ENCODE assay signal across 22 cellular contexts in the genomic region with DNA sequence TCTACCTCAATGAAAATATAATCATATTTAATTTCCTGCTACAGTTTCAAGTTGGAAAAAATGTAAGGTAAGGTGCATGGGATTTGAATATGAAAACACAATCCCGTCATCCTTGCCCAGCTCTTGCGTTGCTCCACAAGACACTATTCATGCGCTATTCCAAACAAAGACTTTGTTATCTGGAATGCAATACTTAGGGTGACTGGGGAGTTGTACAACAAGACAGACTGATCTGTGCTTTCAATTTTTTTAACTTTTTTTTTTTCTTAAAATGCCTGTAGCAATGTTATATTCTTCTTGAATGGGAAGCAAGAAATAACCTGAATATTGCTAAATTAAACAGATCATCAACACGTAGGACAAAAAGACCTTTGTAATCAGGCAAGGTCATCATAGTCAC.
"Had no signal": no experiment of that assay in that cellular context is flagged by ENCODE, and none has a peak within 500 bp of the region (broad histone marks: within the 10 kb centered on the region; RNA-seq: fewer than 3 reads in every experiment).

No MANE protein-coding gene starts in this region.

- H3K4me1 ChIP-seq: sigmoid colon, transverse colon had no signal

- H3K9me3 ChIP-seq: gastrocnemius medialis, left ventricle myocardium inferior, lower lobe of right lung, neutrophil, sigmoid colon, thoracic aorta, transverse colon had no signal

- H3K36me3 ChIP-seq: gastrocnemius medialis, left ventricle myocardium inferior, lower lobe of right lung, neutrophil, sigmoid colon, thoracic aorta, transverse colon had no signal

- DNase-seq: cortex of kidney; dorsolateral prefrontal cortex; effector memory CD4-positive, alpha-beta T cell; gastrocnemius medialis; glutamatergic neuron; left ventricle myocardium inferior; lower lobe of right lung; mesenchymal stem cell; naive B cell; retina; sigmoid colon; stimulated activated CD4-positive, alpha-beta T cell treated with anti-CD3 and anti-CD28 coated beads, Interleukin-2, amount 100 ng/mL, for 24 hours; stimulated activated CD4-positive, alpha-beta T cell treated with anti-CD3 and anti-CD28 coated beads, Interleukin-4, amount 100 ng/mL, for 4 hours; stimulated activated naive B cell treated with anti-CD40 and anti-IgM and Interleukin-4, amounts not matched to agents 10 μg/mL and 1 μg/mL and 100 μg/mL, for 72 hours; stimulated activated naive CD8-positive, alpha-beta T cell treated with anti-CD3 and anti-CD28 coated beads, Interleukin-15, amount 100 ng/mL, for 72 hours; transverse colon had no signal

- H3K4me3 ChIP-seq: dorsolateral prefrontal cortex, gastrocnemius medialis, left ventricle myocardium inferior, lower lobe of right lung, sigmoid colon, skin epidermis, thoracic aorta, transverse colon had no signal

- ATAC-seq: esophagus mucosa; gastrocnemius medialis; stimulated activated naive B cell treated with anti-CD40 and anti-IgM and Interleukin-4, amounts not matched to agents 10 μg/mL and 1 μg/mL and 100 μg/mL, for 72 hours; stimulated activated naive CD8-positive, alpha-beta T cell treated with anti-CD3 and anti-CD28 coated beads, Interleukin-15, amount 100 ng/mL, for 72 hours had no signal

- H3K27ac ChIP-seq: dorsolateral prefrontal cortex, gastrocnemius medialis, lower lobe of right lung, neutrophil, sigmoid colon, thoracic aorta, transverse colon had no signal

- FAIRE-seq: endometrium, keratinocyte had no signal

- H3K27me3 ChIP-seq: dorsolateral prefrontal cortex, gastrocnemius medialis, neutrophil, sigmoid colon, transverse colon had no signal
